22 cellular contexts compared by ENCODE assay signal in genomic region chr2:187567126-187567525, GRCh38. TPM values are rescaled to one million over a fixed set of nuclear protein-coding genes. Genes with fewer than 3 reads are reported as not detected.
DNase-seq lines count a peak whose midpoint lies in the region; ATAC-seq and TF ChIP-seq lines count a peak whose summit lies in the region.
"Had no signal": no experiment of that assay in that cellular context is flagged by ENCODE, and none has a peak within 500 bp of the region (broad histone marks: within the 10 kb centered on the region; RNA-seq: fewer than 3 reads in every experiment).

No MANE protein-coding gene starts in this region.

- H3K27ac ChIP-seq in HEK293 (ENCODE audit: extremely low read depth, low read depth, low read length) (no peak overlapping the region), left lung (no peak overlapping the region)
- H3K27ac ChIP-seq: breast epithelium, C4-2B, gastrocnemius medialis, parathyroid adenoma, SJSA1, skin epidermis had no signal

- POLR2A ChIA-PET in HEK293 (lab: Yijun Ruan, JAX) = interaction anchor here (0.6 kb wide), 1 partner anchor 16 kb away, joined by 3 read pairs; no protein-coding TSS in a partner anchor

- H3K36me3 ChIP-seq in HEK293 (ENCODE audit: control insufficient read depth in 2 of 2, insufficient read depth in 1 of 2, low read length in 2 of 2) = no peaks in the 10 kb centered on the region
- H3K36me3 ChIP-seq in left lung = no peaks in the 10 kb centered on the region
- no peaks in the 10 kb centered on the region for H3K36me3 ChIP-seq in BE2C
- H3K36me3 ChIP-seq: breast epithelium, gastrocnemius medialis, SJSA1 had no signal

- TF ChIP-seq CTCF in AG09319 (IDR thresholded peaks at IDR 0.05; ENCODE audit: low read depth, low read length) (no peak), HEK293 (tag by site-specific recombination; IDR thresholded peaks at IDR 0.05) (no peak), left lung (IDR thresholded peaks at IDR 0.05) (no peak), BE2C (IDR thresholded peaks at IDR 0.05; ENCODE audit: low read depth, low read length) (no peak)

- H3K4me3 ChIP-seq in HEK293 (ENCODE audit: low read depth, low read length) (no peak overlapping the region), left lung (no peak overlapping the region), BE2C (ENCODE audit: low read depth, low read length) (no peak overlapping the region)
- H3K4me3 ChIP-seq: breast epithelium, gastrocnemius medialis, SJSA1, skin epidermis had no signal

- H3K9me3 ChIP-seq in HEK293 (ENCODE audit: control insufficient read depth, insufficient read depth, low read depth, low read length) (no peaks in the 10 kb centered on the region), left lung (peaks cover 0 to 2% of the 10 kb centered on the region in 2 donors), BE2C (no peaks in the 10 kb centered on the region)
- H3K9me3 ChIP-seq: gastrocnemius medialis, SJSA1 had no signal

- H3K27me3 ChIP-seq in left lung = no peaks in the 10 kb centered on the region
- no peaks in the 10 kb centered on the region for H3K27me3 ChIP-seq in BE2C
- H3K27me3 ChIP-seq: breast epithelium, gastrocnemius medialis, SJSA1 had no signal

- peak; percentile 55 for DNase-seq in AG09319 (ENCODE audit: extremely low read depth, low read depth)
- peak; percentile 67 for DNase-seq in dedifferentiated amniotic fluid mesenchymal stem cell (ENCODE audit: extremely low spot score)
- no peak for DNase-seq in left lung
- DNase-seq in BE2C = no peak
- DNase-seq in NCI-H82 (lab: John Stamatoyannopoulos, UW) = no peak
- DNase-seq in KBM-7 = no peak
- DNase-seq in ureter (ENCODE audit: low spot score) = no peak
- DNase-seq: activated naive CD8-positive, alpha-beta T cell treated with anti-CD3 and anti-CD28 coated beads, Interleukin-2, amount 10 ng/mL, durations not matched to agents 7 days and 5 days; DMS153; effector CD8-positive, alpha-beta T cell; gastrocnemius medialis; MM.1S; NCI-H1694; OCI-M1 had no signal

- intact Hi-C loops in left lung (cut with DNase I) = no loop called here

- H3K4me1 ChIP-seq in HEK293 (ENCODE audit: control insufficient read depth, insufficient read depth, low read length) (peaks cover 8% of the 10 kb centered on the region; the same call in 1 of the 2 replicates), left lung (no peaks in the 10 kb centered on the region), BE2C (no peaks in the 10 kb centered on the region)
- H3K4me1 ChIP-seq: breast epithelium, gastrocnemius medialis, parathyroid adenoma, SJSA1 had no signal

- ATAC-seq in left lung = peak; percentile 48
- ATAC-seq: activated CD4-positive, CD25-positive, alpha-beta regulatory T cell treated with anti-CD3 and anti-CD28 coated beads, Interleukin-2, amount 50 U/mL, for 24 hours; gastrocnemius medialis had no signal

- CTCF ChIA-PET in HEK293 (lab: Yijun Ruan, JAX) = interaction anchor here (0.6 to 2.4 kb wide), 4 partner anchors 13 to 1031 kb away, joined by 3 to 14 read pairs (median 6); no protein-coding TSS in a partner anchor

- in situ Hi-C loops in KBM-7 (cut with MboI; ENCODE audit: low pct_unique_long_range_greater_than_20kb, low sequenced_read_pairs) = no loop called here

TF ChIP-seq in HEK293, 187 proteins besides CTCF, POLR2A, EP300 and RAD21:
- TF ChIP-seq ZNF610 (tag by site-specific recombination; IDR thresholded peaks at IDR 0.05; ENCODE audit: borderline replicate concordance) = no peak
- TF ChIP-seq ZNF362 (tag by site-specific recombination; IDR thresholded peaks at IDR 0.05) = 0 out of 2 replicates have a peak, but pooled peaks have one; percentile 15
TF ChIP-seq in HEK293: peak in this region for 1.

RNA-seq across cellular contexts. Expression of gene TFPI, which starts 12.9 kb away (rescaled TPM):
- total RNA-seq in left lung = 100 to 1,000 TPM; 187 to 300 TPM
- polyA plus RNA-seq in BE2C (2012; ENCODE audit: insufficient read depth, insufficient read length, low read depth) = 7.7 TPM
- 54.7 TPM for total RNA-seq in ureter
- total RNA-seq: activated CD8-positive, alpha-beta memory T cell treated with anti-CD3 and anti-CD28 coated beads for 36 hours had no signal

Comparison
In these comparisons a context has a peak if more than half of its experiments do, and no peak if none do; other contexts are left out.
1. DNase-seq: peak in AG09319 (single experiment) and dedifferentiated amniotic fluid mesenchymal stem cell (single experiment); none in left lung (0 of 2), BE2C (single experiment), NCI-H82 (single experiment), KBM-7 (single experiment) and ureter (single experiment).